27 cellular contexts compared by ENCODE assay signal in the genomic region with DNA sequence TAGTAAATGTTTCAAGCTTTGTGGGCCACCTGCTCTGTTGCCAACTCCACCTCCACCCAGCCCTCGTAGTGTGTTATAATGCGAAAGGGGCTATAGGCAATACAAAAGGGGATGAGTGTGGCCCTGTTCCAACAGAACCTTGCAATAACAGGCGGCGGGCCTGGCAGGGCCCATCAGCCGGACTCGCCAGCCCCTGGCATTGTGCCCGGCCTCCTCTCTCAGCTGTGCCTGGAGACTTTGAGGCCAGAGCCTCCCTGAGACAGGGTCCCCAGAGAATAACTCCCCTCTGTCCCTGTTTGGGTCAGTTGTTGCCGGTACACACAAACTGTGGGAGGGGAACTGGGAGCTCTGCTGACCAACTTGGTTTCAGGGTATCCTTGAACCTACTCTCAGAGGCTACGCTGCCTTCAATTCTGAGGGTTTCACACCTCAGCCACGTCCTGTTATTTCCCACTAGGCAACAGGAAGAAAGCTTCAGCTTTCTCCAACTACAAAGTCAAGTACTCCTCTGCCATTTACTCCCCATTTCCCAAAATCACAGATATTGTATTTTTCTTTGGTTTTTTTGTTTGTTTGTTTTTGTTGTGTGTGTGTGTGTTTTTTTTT. TPM values are rescaled to one million over a fixed set of nuclear protein-coding genes. Genes with fewer than 3 reads are reported as not detected.
DNase-seq lines count a peak whose midpoint lies in the region; ATAC-seq and TF ChIP-seq lines count a peak whose summit lies in the region.
"Had no signal": no experiment of that assay in that cellular context is flagged by ENCODE, and none has a peak within 500 bp of the region (broad histone marks: within the 10 kb centered on the region; RNA-seq: fewer than 3 reads in every experiment).

No MANE protein-coding gene starts in this region.

- H3K27ac ChIP-seq in GM23338 (ENCODE audit: low read depth) (no peak overlapping the region), psoas muscle (no peak overlapping the region)
- H3K27ac ChIP-seq: ascending aorta, BLaER1, cardiac muscle cell, colonic mucosa, gastroesophageal sphincter, hepatocyte, RWPE1 had no signal

- peak; percentile 79 for ATAC-seq in activated naive CD8-positive, alpha-beta T cell treated with anti-CD3 and anti-CD28 coated beads, Interleukin-2, amount 10 ng/mL, durations not matched to agents 7 days and 5 days (ENCODE audit: low read depth)
- no peak; the same call in 2 of the 3 replicates for ATAC-seq in GM23338
- ATAC-seq in psoas muscle: no peak
- ATAC-seq: activated CD4-positive, CD25-positive, alpha-beta regulatory T cell treated with anti-CD3 and anti-CD28 coated beads, Interleukin-2, amount 50 U/mL, for 24 hours; gastroesophageal sphincter; mucosa of descending colon had no signal

- H3K27ac Mint-ChIP-seq in activated naive CD8-positive, alpha-beta T cell treated with anti-CD3 and anti-CD28 coated beads, Interleukin-2, amount 10 ng/mL, durations not matched to agents 7 days and 5 days: no peak overlapping the region
- no peak overlapping the region for H3K27ac Mint-ChIP-seq in activated naive CD8-positive, alpha-beta T cell treated with anti-CD3 and anti-CD28 coated beads for 36 hours
- H3K27ac Mint-ChIP-seq in GM23338 (no peak overlapping the region), osteocyte (ENCODE audit: unreplicated experiment) (no peak overlapping the region)
- H3K27ac Mint-ChIP-seq: nephron had no signal

- peaks cover 27% of the 10 kb centered on the region for H3K4me1 Mint-ChIP-seq in activated naive CD8-positive, alpha-beta T cell treated with anti-CD3 and anti-CD28 coated beads, Interleukin-2, amount 10 ng/mL, durations not matched to agents 7 days and 5 days
- H3K4me1 Mint-ChIP-seq in activated naive CD8-positive, alpha-beta T cell treated with anti-CD3 and anti-CD28 coated beads for 36 hours: peaks cover 2% of the 10 kb centered on the region
- no peaks in the 10 kb centered on the region; the same call in 2 of the 3 replicates for H3K4me1 Mint-ChIP-seq in GM23338
- no peaks in the 10 kb centered on the region for H3K4me1 Mint-ChIP-seq in osteocyte (ENCODE audit: unreplicated experiment)
- H3K4me1 Mint-ChIP-seq: nephron had no signal

- peaks cover 30% of the 10 kb centered on the region for H3K36me3 Mint-ChIP-seq in activated naive CD8-positive, alpha-beta T cell treated with anti-CD3 and anti-CD28 coated beads, Interleukin-2, amount 10 ng/mL, durations not matched to agents 7 days and 5 days
- peaks cover 4% of the 10 kb centered on the region for H3K36me3 Mint-ChIP-seq in activated naive CD8-positive, alpha-beta T cell treated with anti-CD3 and anti-CD28 coated beads for 36 hours
- H3K36me3 Mint-ChIP-seq in GM23338 (ENCODE audit: low read depth): no peaks in the 10 kb centered on the region
- no peaks in the 10 kb centered on the region for H3K36me3 Mint-ChIP-seq in osteocyte (ENCODE audit: unreplicated experiment)

- TF ChIP-seq CTCF in GM23338 (conservative IDR thresholded peaks at IDR 0.05; ENCODE audit: low read depth in 2 of 2): no peak
- TF ChIP-seq CTCF in osteocyte (IDR thresholded peaks at IDR 0.05): no peak
- TF ChIP-seq CTCF in psoas muscle (IDR thresholded peaks at IDR 0.05): no peak

- H3K9me3 ChIP-seq in psoas muscle: no peaks in the 10 kb centered on the region
- H3K9me3 ChIP-seq: ascending aorta, colonic mucosa, gastroesophageal sphincter, mucosa of descending colon had no signal

- H3F3A ChIP-seq in GM23338 (replicated peaks; ENCODE audit: low read depth): no peaks in the 10 kb centered on the region

- H2AFZ ChIP-seq in GM23338: peak overlapping the region; percentile 59; the same call in 1 of the 2 replicates
- H2AFZ ChIP-seq: hepatocyte had no signal

- peaks cover 37% of the 10 kb centered on the region for H3K27me3 Mint-ChIP-seq in activated naive CD8-positive, alpha-beta T cell treated with anti-CD3 and anti-CD28 coated beads, Interleukin-2, amount 10 ng/mL, durations not matched to agents 7 days and 5 days
- H3K27me3 Mint-ChIP-seq in activated naive CD8-positive, alpha-beta T cell treated with anti-CD3 and anti-CD28 coated beads for 36 hours: peaks cover 16% of the 10 kb centered on the region
- H3K27me3 Mint-ChIP-seq in GM23338 (ENCODE audit: insufficient read depth, low read depth, poor library complexity): no peaks in the 10 kb centered on the region
- peaks cover 24% of the 10 kb centered on the region for H3K27me3 Mint-ChIP-seq in osteocyte (ENCODE audit: unreplicated experiment)

- no peak overlapping the region for H3K4me3 ChIP-seq in GM23338
- no peak overlapping the region for H3K4me3 ChIP-seq in psoas muscle
- H3K4me3 ChIP-seq: ascending aorta, BLaER1, cardiac muscle cell, colonic mucosa, gastroesophageal sphincter, hepatocyte, lung, mucosa of descending colon had no signal

- H4K20me1 ChIP-seq in GM23338 (replicated peaks; ENCODE audit: insufficient read depth): no peaks in the 10 kb centered on the region
- H4K20me1 ChIP-seq: BLaER1 had no signal

- peaks cover 31% of the 10 kb centered on the region for H3K9me3 Mint-ChIP-seq in activated naive CD8-positive, alpha-beta T cell treated with anti-CD3 and anti-CD28 coated beads, Interleukin-2, amount 10 ng/mL, durations not matched to agents 7 days and 5 days
- peaks cover 14% of the 10 kb centered on the region for H3K9me3 Mint-ChIP-seq in activated naive CD8-positive, alpha-beta T cell treated with anti-CD3 and anti-CD28 coated beads for 36 hours
- H3K9me3 Mint-ChIP-seq in GM23338: peaks cover 2% of the 10 kb centered on the region; the same call in 2 of the 3 replicates
- peaks cover 12% of the 10 kb centered on the region for H3K9me3 Mint-ChIP-seq in osteocyte (ENCODE audit: unreplicated experiment)

- H3K4me1 ChIP-seq in GM23338 (ENCODE audit: insufficient read depth): no peaks in the 10 kb centered on the region
- no peaks in the 10 kb centered on the region for H3K4me1 ChIP-seq in psoas muscle
- H3K4me1 ChIP-seq: ascending aorta, colonic mucosa, gastroesophageal sphincter had no signal

- 0 out of 2 replicates have a peak, but pooled peaks cover 7% of the 10 kb centered on the region for H3K9me2 ChIP-seq in GM23338 (ENCODE audit: insufficient read depth)

- WGBS in psoas muscle, 3 donors: 44 to 46% (median 45%) methylated on average over 10 of the region's 10 CpGs

- H3K27me3 ChIP-seq in GM23338 (ENCODE audit: insufficient read depth) (no peaks in the 10 kb centered on the region), psoas muscle (ENCODE audit: insufficient read depth in 3 of 3, low read length in 2 of 3) (peaks cover 0 to 9% (median 2%) of the 10 kb centered on the region in 3 donors)
- H3K27me3 ChIP-seq: ascending aorta, BLaER1, cardiac muscle cell, colonic mucosa, hepatocyte had no signal

- POLR2A ChIA-PET in activated naive CD8-positive, alpha-beta T cell treated with anti-CD3 and anti-CD28 coated beads, Interleukin-2, amount 10 ng/mL, durations not matched to agents 7 days and 5 days (lab: Charles Lee): interaction anchor here (0.6 to 1.5 kb wide), 5 partner anchors 41 to 204 kb away, joined by 3 to 6 read pairs (median 4); no protein-coding TSS in a partner anchor

- H3K79me2 ChIP-seq in GM23338 (replicated peaks; ENCODE audit: insufficient read depth): no peaks in the 10 kb centered on the region
- H3K79me2 ChIP-seq: hepatocyte had no signal

- H3K36me3 ChIP-seq in GM23338 (ENCODE audit: insufficient read depth): no peaks in the 10 kb centered on the region
- H3K36me3 ChIP-seq in psoas muscle (ENCODE audit: insufficient read depth in 1 of 2, low read depth in 1 of 2): no peaks in the 10 kb centered on the region
- H3K36me3 ChIP-seq: ascending aorta, BLaER1, cardiac muscle cell, colonic mucosa, gastroesophageal sphincter had no signal

- intact Hi-C loops in psoas muscle (cut with DNase I): no loop called here

- H3K4me3 Mint-ChIP-seq in activated naive CD8-positive, alpha-beta T cell treated with anti-CD3 and anti-CD28 coated beads, Interleukin-2, amount 10 ng/mL, durations not matched to agents 7 days and 5 days: peak overlapping the region; percentile 52
- no peak overlapping the region for H3K4me3 Mint-ChIP-seq in activated naive CD8-positive, alpha-beta T cell treated with anti-CD3 and anti-CD28 coated beads for 36 hours
- H3K4me3 Mint-ChIP-seq in GM23338 (no peak overlapping the region), osteocyte (ENCODE audit: unreplicated experiment) (no peak overlapping the region)
- H3K4me3 Mint-ChIP-seq: nephron had no signal

- DNase-seq in activated naive CD8-positive, alpha-beta T cell treated with anti-CD3 and anti-CD28 coated beads, Interleukin-2, amount 10 ng/mL, durations not matched to agents 7 days and 5 days: peak; percentile 40
- no peak for DNase-seq in activated naive CD8-positive, alpha-beta T cell treated with anti-CD3 and anti-CD28 coated beads for 36 hours
- no peak for DNase-seq in GM23338 (ENCODE audit: low spot score)
- peak; percentile 25 for DNase-seq in NCI-H69 (lab: John Stamatoyannopoulos, UW)
- DNase-seq in osteocyte (ENCODE audit: extremely low spot score, unreplicated experiment): peak; percentile 75
- no peak for DNase-seq in psoas muscle
- no peak for DNase-seq in NCI-H526 (lab: John Stamatoyannopoulos, UW)
- DNase-seq: activated effector memory CD4-positive, alpha-beta T cell treated with Interleukin-2 at 50 U/mL for 16 hours; colonic mucosa; DMS79; effector CD4-positive, alpha-beta T cell; GF-D8; IMR-90; mucosa of descending colon; NCI-H1694 treated with DMSO at 0.1 percent for 48 hours; OCI-M1; stimulated activated CD4-positive, alpha-beta T cell treated with anti-CD3 and anti-CD28 coated beads, Interleukin-4, amount 100 ng/mL, for 4 hours; trophoblast cell had no signal

- H3K4me2 ChIP-seq in GM23338: no peak overlapping the region
- H3K4me2 ChIP-seq: BLaER1, hepatocyte had no signal

RNA-seq across cellular contexts. Expression of gene ZNF236, which starts 58.0 kb away (rescaled TPM):
- 10 to 100 TPM; 23.7 to 25.5 TPM for total RNA-seq in activated naive CD8-positive, alpha-beta T cell treated with anti-CD3 and anti-CD28 coated beads, Interleukin-2, amount 10 ng/mL, durations not matched to agents 7 days and 5 days
- total RNA-seq in activated naive CD8-positive, alpha-beta T cell treated with anti-CD3 and anti-CD28 coated beads for 36 hours: 10 to 100 TPM; 12.0 to 14.3 TPM
- total RNA-seq in GM23338 (2014; rRNA removed; shearing (Covaris generic)): 10.1 and 16.3 TPM in 2 replicates
- polyA plus RNA-seq in GM23338 (2016; fragmentation: Nextera tagmentation; extraction: Ambion mirVana) (6.4 and 8.9 TPM in 2 replicates), psoas muscle (1 to 10 TPM in 2 of 3 donors, under 1 TPM in 1; 0.76 to 2.8 (median 1.5) TPM)
- total RNA-seq in osteocyte (18.1 and 20.4 TPM in 2 replicates), psoas muscle (1 to 10 TPM; 7.5 to 9.4 (median 7.9) TPM)

Comparison
In these comparisons a context has a peak if more than half of its experiments do, and no peak if none do; other contexts are left out.
1. DNase-seq: peak in activated naive CD8-positive, alpha-beta T cell treated with anti-CD3 and anti-CD28 coated beads, Interleukin-2, amount 10 ng/mL, durations not matched to agents 7 days and 5 days (single experiment), NCI-H69 (single experiment) and osteocyte (single experiment); none in activated naive CD8-positive, alpha-beta T cell treated with anti-CD3 and anti-CD28 coated beads for 36 hours (single experiment), GM23338 (single experiment), psoas muscle (0 of 2) and NCI-H526 (0 of 2).